ENCODE assay signal across 9 cellular contexts in genomic region chr3:112357888-112358287, GRCh38. TPM values are rescaled to one million over a fixed set of nuclear protein-coding genes. Genes with fewer than 3 reads are reported as not detected.
DNase-seq lines count a peak whose midpoint lies in the region; ATAC-seq and TF ChIP-seq lines count a peak whose summit lies in the region.
"Had no signal": no experiment of that assay in that cellular context is flagged by ENCODE, and none has a peak within 500 bp of the region (broad histone marks: within the 10 kb centered on the region; RNA-seq: fewer than 3 reads in every experiment).

No MANE protein-coding gene starts in this region.

- H3K27me3 Mint-ChIP-seq in activated CD4-positive, alpha-beta memory T cell treated with anti-CD3 and anti-CD28 coated beads, Interleukin-2, amount 10 ng/mL, durations not matched to agents 7 days and 5 days, result no peaks in the 10 kb centered on the region
- no peaks in the 10 kb centered on the region for H3K27me3 Mint-ChIP-seq in stimulated activated naive CD8-positive, alpha-beta T cell treated with anti-CD3 and anti-CD28 coated beads, Interleukin-15, amount 100 ng/mL, for 72 hours
- H3K27me3 Mint-ChIP-seq in CD14-positive monocyte (ENCODE audit: low read depth in 3 of 3) (peaks cover 0 to 1% (median 0%) of the 10 kb centered on the region in 3 donors), neural progenitor cell (ENCODE audit: insufficient read depth, low read depth) (no peaks in the 10 kb centered on the region)

- peak; percentile 12 for ATAC-seq in HG03432 (IDR thresholded peaks at IDR 0.05; ENCODE audit: unreplicated experiment)
- ATAC-seq in stimulated activated naive CD8-positive, alpha-beta T cell treated with anti-CD3 and anti-CD28 coated beads, Interleukin-15, amount 100 ng/mL, for 72 hours, result peak; percentile 57

- no peaks in the 10 kb centered on the region for H4K20me1 ChIP-seq in neural progenitor cell (ENCODE audit: low read depth)

- H3K36me3 ChIP-seq in esophagus muscularis mucosa, result no peaks in the 10 kb centered on the region
- H3K36me3 ChIP-seq in neural progenitor cell, result peaks cover 28% of the 10 kb centered on the region
- H3K36me3 ChIP-seq: neutrophil had no signal

- peaks cover 3% of the 10 kb centered on the region for H3K79me2 ChIP-seq in neural progenitor cell (ENCODE audit: low read depth)

- H3F3A ChIP-seq in neural progenitor cell (ENCODE audit: low read depth), result peaks cover 7% of the 10 kb centered on the region

- TF ChIP-seq EP300 in esophagus muscularis mucosa (IDR thresholded peaks at IDR 0.05), result no peak

- POLR2A ChIA-PET in activated CD4-positive, alpha-beta memory T cell treated with anti-CD3 and anti-CD28 coated beads, Interleukin-2, amount 10 ng/mL, durations not matched to agents 7 days and 5 days (lab: Charles Lee), result interaction anchor here (1.5 kb wide), 1 partner anchor 141 kb away, joined by 6 read pairs; the partner anchor contains the start of gene BTLA

- H3K27ac Mint-ChIP-seq in activated CD4-positive, alpha-beta memory T cell treated with anti-CD3 and anti-CD28 coated beads, Interleukin-2, amount 10 ng/mL, durations not matched to agents 7 days and 5 days, result peak overlapping the region; percentile 64
- H3K27ac Mint-ChIP-seq in stimulated activated naive CD8-positive, alpha-beta T cell treated with anti-CD3 and anti-CD28 coated beads, Interleukin-15, amount 100 ng/mL, for 72 hours, result peak overlapping the region in 1 of 2 donors; percentile 55
- no peak overlapping the region for H3K27ac Mint-ChIP-seq in CD14-positive monocyte
- no peak overlapping the region for H3K27ac Mint-ChIP-seq in neural progenitor cell

- H3K27ac ChIP-seq in esophagus muscularis mucosa (replicated peaks in 1 of 4) (peak overlapping the region; percentile 28 to 60 (median 47)), neural progenitor cell (no peak overlapping the region)
- H3K27ac ChIP-seq: neutrophil had no signal

- intact Hi-C loops in esophagus muscularis mucosa (cut with DNase I), result no loop called here
- intact Hi-C loops in CD14-positive monocyte (cut with micrococcal nuclease), result no loop called here

- peak; percentile 40 for DNase-seq in activated CD4-positive, alpha-beta memory T cell treated with anti-CD3 and anti-CD28 coated beads, Interleukin-2, amount 10 ng/mL, durations not matched to agents 7 days and 5 days
- DNase-seq in esophagus muscularis mucosa (ENCODE audit: extremely low spot score), result no peak
- DNase-seq in stimulated activated naive CD8-positive, alpha-beta T cell treated with anti-CD3 and anti-CD28 coated beads, Interleukin-15, amount 100 ng/mL, for 72 hours, result no peak
- no peak for DNase-seq in NCI-H345 treated with DMSO at 0.1 percent for 48 hours (lab: John Stamatoyannopoulos, UW; ENCODE audit: unreplicated experiment)
- DNase-seq in CD14-positive monocyte (ENCODE audit: low spot score), result no peak
- DNase-seq in neural progenitor cell (ENCODE audit: low spot score), result no peak
- DNase-seq: NCI-H2227 treated with DMSO at 0.1 percent for 48 hours had no signal

- no peak overlapping the region for H2AFZ ChIP-seq in neural progenitor cell (replicated peaks)

- no peaks in the 10 kb centered on the region for H3K9me3 ChIP-seq in esophagus muscularis mucosa
- no peaks in the 10 kb centered on the region for H3K9me3 ChIP-seq in neural progenitor cell (ENCODE audit: low read depth)
- H3K9me3 ChIP-seq: neutrophil had no signal

- no peaks in the 10 kb centered on the region for H3K9me3 Mint-ChIP-seq in activated CD4-positive, alpha-beta memory T cell treated with anti-CD3 and anti-CD28 coated beads, Interleukin-2, amount 10 ng/mL, durations not matched to agents 7 days and 5 days
- H3K9me3 Mint-ChIP-seq in stimulated activated naive CD8-positive, alpha-beta T cell treated with anti-CD3 and anti-CD28 coated beads, Interleukin-15, amount 100 ng/mL, for 72 hours, result no peaks in the 10 kb centered on the region
- H3K9me3 Mint-ChIP-seq in CD14-positive monocyte (no peaks in the 10 kb centered on the region), neural progenitor cell (no peaks in the 10 kb centered on the region)

- peak overlapping the region; percentile 44 for H3K4me3 Mint-ChIP-seq in activated CD4-positive, alpha-beta memory T cell treated with anti-CD3 and anti-CD28 coated beads, Interleukin-2, amount 10 ng/mL, durations not matched to agents 7 days and 5 days
- H3K4me3 Mint-ChIP-seq in stimulated activated naive CD8-positive, alpha-beta T cell treated with anti-CD3 and anti-CD28 coated beads, Interleukin-15, amount 100 ng/mL, for 72 hours, result peak overlapping the region; percentile 2 to 70
- no peak overlapping the region for H3K4me3 Mint-ChIP-seq in CD14-positive monocyte
- H3K4me3 Mint-ChIP-seq in neural progenitor cell, result no peak overlapping the region

- TF ChIP-seq POLR2A in esophagus muscularis mucosa (IDR thresholded peaks at IDR 0.05; ENCODE audit: low read depth), result no peak

- peak overlapping the region in 2 of 4 donors; percentile 1 to 27 for H3K4me3 ChIP-seq in esophagus muscularis mucosa
- H3K4me3 ChIP-seq in neural progenitor cell, result no peak overlapping the region

- H3K4me2 ChIP-seq in neural progenitor cell, result no peak overlapping the region

- CTCF ChIA-PET in activated CD4-positive, alpha-beta memory T cell treated with anti-CD3 and anti-CD28 coated beads, Interleukin-2, amount 10 ng/mL, durations not matched to agents 7 days and 5 days (lab: Charles Lee), result no interaction called here

- H3K9ac ChIP-seq in neural progenitor cell, result no peak overlapping the region

- peaks cover 23% of the 10 kb centered on the region for H3K4me1 Mint-ChIP-seq in activated CD4-positive, alpha-beta memory T cell treated with anti-CD3 and anti-CD28 coated beads, Interleukin-2, amount 10 ng/mL, durations not matched to agents 7 days and 5 days
- peaks cover 19% of the 10 kb centered on the region for H3K4me1 Mint-ChIP-seq in stimulated activated naive CD8-positive, alpha-beta T cell treated with anti-CD3 and anti-CD28 coated beads, Interleukin-15, amount 100 ng/mL, for 72 hours
- H3K4me1 Mint-ChIP-seq in CD14-positive monocyte (peaks cover 14% of the 10 kb centered on the region), neural progenitor cell (peaks cover 8% of the 10 kb centered on the region)

- peaks cover 25% of the 10 kb centered on the region for H3K36me3 Mint-ChIP-seq in activated CD4-positive, alpha-beta memory T cell treated with anti-CD3 and anti-CD28 coated beads, Interleukin-2, amount 10 ng/mL, durations not matched to agents 7 days and 5 days (ENCODE audit: low read depth)
- no peaks in the 10 kb centered on the region for H3K36me3 Mint-ChIP-seq in CD14-positive monocyte
- peaks cover 38% of the 10 kb centered on the region for H3K36me3 Mint-ChIP-seq in neural progenitor cell

- H3K27me3 ChIP-seq in esophagus muscularis mucosa, result no peaks in the 10 kb centered on the region
- no peaks in the 10 kb centered on the region for H3K27me3 ChIP-seq in neural progenitor cell
- H3K27me3 ChIP-seq: neutrophil had no signal

- H3K4me1 ChIP-seq in esophagus muscularis mucosa (peaks cover under 1 to 19% (median 10%) of the 10 kb centered on the region in 4 donors), neural progenitor cell (peaks cover 21% of the 10 kb centered on the region)

- WGBS in esophagus muscularis mucosa, result 83% methylated on average over 6 of the region's 6 CpGs

- TF ChIP-seq CTCF in esophagus muscularis mucosa (IDR thresholded peaks at IDR 0.05), result no peak
- no peak for TF ChIP-seq CTCF in CD14-positive monocyte (IDR thresholded peaks at IDR 0.05)
- TF ChIP-seq CTCF in neural progenitor cell (IDR thresholded peaks at IDR 0.05), result no peak

RNA-seq across cellular contexts. Expression of gene CD200, which starts 24.9 kb away (rescaled TPM):
- 1 to 10 TPM; 9.1 to 9.2 TPM for total RNA-seq in activated CD4-positive, alpha-beta memory T cell treated with anti-CD3 and anti-CD28 coated beads, Interleukin-2, amount 10 ng/mL, durations not matched to agents 7 days and 5 days
- total RNA-seq in esophagus muscularis mucosa, result 10 to 100 TPM in 1 of 4 donors, 1 to 10 TPM in 3; 7.2 to 22.9 (median 7.6) TPM
- under 1 TPM in 1 of 2 donors, not detected in 1; 0.13 TPM for polyA plus RNA-seq in CD14-positive monocyte
- total RNA-seq in neural progenitor cell (ENCODE audit: low replicate concordance), result 41.5 and 48.4 TPM in 2 replicates

Comparison
In these comparisons a context has a peak if more than half of its experiments do, and no peak if none do; other contexts are left out.
1. H3K4me3 Mint-ChIP-seq: peak in activated CD4-positive, alpha-beta memory T cell treated with anti-CD3 and anti-CD28 coated beads, Interleukin-2, amount 10 ng/mL, durations not matched to agents 7 days and 5 days (single experiment) and stimulated activated naive CD8-positive, alpha-beta T cell treated with anti-CD3 and anti-CD28 coated beads, Interleukin-15, amount 100 ng/mL, for 72 hours (2 of 2); none in CD14-positive monocyte (0 of 2) and neural progenitor cell (single experiment).